11 cellular contexts compared by ENCODE assay signal in the genomic region with DNA sequence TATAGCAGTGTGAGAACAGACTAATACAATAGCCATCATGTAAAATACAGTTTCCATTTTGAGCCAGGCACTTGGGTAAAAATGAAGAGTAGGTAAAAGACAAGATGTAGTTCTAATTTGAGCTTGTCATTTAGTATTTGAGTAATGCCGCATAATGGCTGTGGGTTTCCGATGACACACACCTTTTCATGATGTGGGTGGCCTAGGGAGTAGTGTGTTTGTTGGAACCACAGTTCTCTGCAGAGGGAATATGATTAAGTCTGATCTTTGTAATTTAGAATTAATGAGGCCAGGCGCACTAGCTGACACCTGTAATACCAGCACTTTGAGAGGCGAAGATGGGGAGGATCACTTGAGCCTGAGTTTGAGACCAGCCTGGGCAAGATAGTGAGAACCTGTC.
DNase-seq lines count a peak whose midpoint lies in the region; ATAC-seq and TF ChIP-seq lines count a peak whose summit lies in the region.
"Had no signal": no experiment of that assay in that cellular context is flagged by ENCODE, and none has a peak within 500 bp of the region (broad histone marks: within the 10 kb centered on the region; RNA-seq: fewer than 3 reads in every experiment).

No MANE protein-coding gene starts in this region.

- peaks cover 6% of the 10 kb centered on the region for H3K9me3 Mint-ChIP-seq in WTC11

- H3K36me3 Mint-ChIP-seq in WTC11 = peaks cover 6% of the 10 kb centered on the region

- no peak overlapping the region for H3K4me3 Mint-ChIP-seq in WTC11

- no peaks in the 10 kb centered on the region for H3K27me3 Mint-ChIP-seq in WTC11 (ENCODE audit: low read depth)

- no peak for ATAC-seq in WTC11

- POLR2A ChIA-PET in WTC11 (lab: Charles Lee) = no interaction called here

- CTCF ChIA-PET in WTC11 (lab: Charles Lee) = interaction anchor here (0.7 to 2.5 kb wide), 3 partner anchors 9 to 65 kb away, joined by 4 to 9 read pairs (median 6); no protein-coding TSS in a partner anchor

- peak overlapping the region; percentile 48 for H3K27ac Mint-ChIP-seq in WTC11

- peaks cover 36% of the 10 kb centered on the region for H3K4me1 Mint-ChIP-seq in WTC11

- DNase-seq in activated T-cell treated with anti-CD3 and anti-CD28 coated beads for 48 hours (ENCODE audit: low read depth) (peak; percentile 22), WTC11 (ENCODE audit: low spot score) (no peak), glomerular visceral epithelial cell (ENCODE audit: extremely low spot score) (peak; percentile 46), C1 segment of cervical spinal cord (lab: John Stamatoyannopoulos, UW) (no peak), NCI-H524 treated with DMSO at 0.1 percent for 48 hours (lab: John Stamatoyannopoulos, UW) (no peak), NCI-H2081 (lab: John Stamatoyannopoulos, UW) (no peak)
- no peak for DNase-seq in activated T-cell treated with anti-CD3 and anti-CD28 coated beads, Interleukin-2, amount 50 U/mL, for 1 hour
- DNase-seq in stimulated activated CD8-positive, alpha-beta memory T cell treated with anti-CD3 and anti-CD28 coated beads, Interleukin-15, amount 100 ng/mL, for 48 hours (ENCODE audit: low read depth in 2 of 2) = peak; percentile 6 to 11
- DNase-seq: NCI-H2029 treated with DMSO at 0.1 percent for 48 hours, NCI-H82, sigmoid colon had no signal

- TF ChIP-seq CTCF in WTC11 (IDR thresholded peaks at IDR 0.05) = no peak

TF ChIP-seq in WTC11, 78 proteins besides CTCF, POLR2A, EP300 and RAD21:
- TF ChIP-seq EMX1 (CRISPR knock-in tag; IDR thresholded peaks at IDR 0.05) (no peak), ZNF219 (CRISPR knock-in tag; IDR thresholded peaks at IDR 0.05; ENCODE audit: borderline replicate concordance) (no peak), NFYB (CRISPR knock-in tag; conservative IDR thresholded peaks at IDR 0.05; ENCODE audit: low read depth) (no peak), RORB (CRISPR knock-in tag; IDR thresholded peaks at IDR 0.05) (no peak), ZNF317 (CRISPR knock-in tag; IDR thresholded peaks at IDR 0.05; ENCODE audit: borderline replicate concordance, low read depth) (no peak)
- TF ChIP-seq, protein P1, sequence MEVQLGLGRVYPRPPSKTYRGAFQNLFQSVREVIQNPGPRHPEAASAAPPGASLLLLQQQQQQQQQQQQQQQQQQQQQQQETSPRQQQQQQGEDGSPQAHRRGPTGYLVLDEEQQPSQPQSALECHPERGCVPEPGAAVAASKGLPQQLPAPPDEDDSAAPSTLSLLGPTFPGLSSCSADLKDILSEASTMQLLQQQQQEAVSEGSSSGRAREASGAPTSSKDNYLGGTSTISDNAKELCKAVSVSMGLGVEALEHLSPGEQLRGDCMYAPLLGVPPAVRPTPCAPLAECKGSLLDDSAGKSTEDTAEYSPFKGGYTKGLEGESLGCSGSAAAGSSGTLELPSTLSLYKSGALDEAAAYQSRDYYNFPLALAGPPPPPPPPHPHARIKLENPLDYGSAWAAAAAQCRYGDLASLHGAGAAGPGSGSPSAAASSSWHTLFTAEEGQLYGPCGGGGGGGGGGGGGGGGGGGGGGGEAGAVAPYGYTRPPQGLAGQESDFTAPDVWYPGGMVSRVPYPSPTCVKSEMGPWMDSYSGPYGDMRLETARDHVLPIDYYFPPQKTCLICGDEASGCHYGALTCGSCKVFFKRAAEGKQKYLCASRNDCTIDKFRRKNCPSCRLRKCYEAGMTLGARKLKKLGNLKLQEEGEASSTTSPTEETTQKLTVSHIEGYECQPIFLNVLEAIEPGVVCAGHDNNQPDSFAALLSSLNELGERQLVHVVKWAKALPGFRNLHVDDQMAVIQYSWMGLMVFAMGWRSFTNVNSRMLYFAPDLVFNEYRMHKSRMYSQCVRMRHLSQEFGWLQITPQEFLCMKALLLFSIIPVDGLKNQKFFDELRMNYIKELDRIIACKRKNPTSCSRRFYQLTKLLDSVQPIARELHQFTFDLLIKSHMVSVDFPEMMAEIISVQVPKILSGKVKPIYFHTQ (CRISPR knock-in tag; IDR thresholded peaks at IDR 0.05) = no peak
- TF ChIP-seq, protein P2, sequence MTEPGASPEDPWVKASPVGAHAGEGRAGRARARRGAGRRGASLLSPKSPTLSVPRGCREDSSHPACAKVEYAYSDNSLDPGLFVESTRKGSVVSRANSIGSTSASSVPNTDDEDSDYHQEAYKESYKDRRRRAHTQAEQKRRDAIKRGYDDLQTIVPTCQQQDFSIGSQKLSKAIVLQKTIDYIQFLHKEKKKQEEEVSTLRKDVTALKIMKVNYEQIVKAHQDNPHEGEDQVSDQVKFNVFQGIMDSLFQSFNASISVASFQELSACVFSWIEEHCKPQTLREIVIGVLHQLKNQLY (CRISPR knock-in tag; IDR thresholded peaks at IDR 0.05) = no peak
- TF ChIP-seq, protein P3, sequence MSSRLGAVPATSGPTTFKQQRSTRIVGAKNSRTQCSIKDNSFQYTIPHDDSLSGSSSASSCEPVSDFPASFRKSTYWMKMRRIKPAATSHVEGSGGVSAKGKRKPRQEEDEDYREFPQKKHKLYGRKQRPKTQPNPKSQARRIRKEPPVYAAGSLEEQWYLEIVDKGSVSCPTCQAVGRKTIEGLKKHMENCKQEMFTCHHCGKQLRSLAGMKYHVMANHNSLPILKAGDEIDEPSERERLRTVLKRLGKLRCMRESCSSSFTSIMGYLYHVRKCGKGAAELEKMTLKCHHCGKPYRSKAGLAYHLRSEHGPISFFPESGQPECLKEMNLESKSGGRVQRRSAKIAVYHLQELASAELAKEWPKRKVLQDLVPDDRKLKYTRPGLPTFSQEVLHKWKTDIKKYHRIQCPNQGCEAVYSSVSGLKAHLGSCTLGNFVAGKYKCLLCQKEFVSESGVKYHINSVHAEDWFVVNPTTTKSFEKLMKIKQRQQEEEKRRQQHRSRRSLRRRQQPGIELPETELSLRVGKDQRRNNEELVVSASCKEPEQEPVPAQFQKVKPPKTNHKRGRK (CRISPR knock-in tag; IDR thresholded peaks at IDR 0.05; ENCODE audit: borderline replicate concordance) = no peak

Comparison
In these comparisons a context has a peak if more than half of its experiments do, and no peak if none do; other contexts are left out.
1. DNase-seq: peak in activated T-cell treated with anti-CD3 and anti-CD28 coated beads for 48 hours (single experiment), glomerular visceral epithelial cell (single experiment) and stimulated activated CD8-positive, alpha-beta memory T cell treated with anti-CD3 and anti-CD28 coated beads, Interleukin-15, amount 100 ng/mL, for 48 hours (2 of 2); none in activated T-cell treated with anti-CD3 and anti-CD28 coated beads, Interleukin-2, amount 50 U/mL, for 1 hour (single experiment), WTC11 (single experiment), C1 segment of cervical spinal cord (0 of 14), NCI-H524 treated with DMSO at 0.1 percent for 48 hours (single experiment) and NCI-H2081 (0 of 2).